Comparison of ENCODE assay signal across 15 cellular contexts in the genomic region with DNA sequence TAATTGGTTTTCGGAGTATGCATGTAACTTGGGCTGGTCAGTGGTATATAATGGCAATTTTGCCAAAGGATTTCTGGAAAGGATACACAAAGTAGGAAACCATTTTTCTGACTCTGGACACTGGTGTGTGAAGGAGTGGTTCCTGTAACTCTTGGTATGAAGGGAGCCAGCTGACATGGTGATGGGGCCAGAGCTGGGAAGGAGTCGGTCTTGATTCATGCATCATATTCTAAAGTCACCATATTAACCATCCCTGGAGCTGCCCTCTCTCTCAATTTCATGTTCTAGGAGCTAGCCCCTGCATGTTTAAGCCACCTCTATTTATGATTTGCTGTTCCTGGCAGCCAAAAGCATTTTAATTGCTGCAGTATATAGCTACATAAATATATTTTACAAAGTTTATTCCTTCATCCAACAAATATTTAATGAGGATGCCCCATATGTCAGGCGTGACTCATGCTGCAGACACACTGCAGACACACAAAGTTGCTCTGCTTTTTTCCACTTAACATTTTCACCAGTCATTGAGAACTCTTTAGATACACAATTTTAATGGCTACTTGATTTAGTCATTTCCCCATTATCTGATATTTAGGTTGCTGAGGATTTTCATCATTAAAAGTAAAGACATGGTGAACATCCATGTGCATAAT.
"Had no signal": no experiment of that assay in that cellular context is flagged by ENCODE, and none has a peak within 500 bp of the region (broad histone marks: within the 10 kb centered on the region; RNA-seq: fewer than 3 reads in every experiment).

No MANE protein-coding gene starts in this region.

- H3K4me3 ChIP-seq: left ventricle myocardium inferior, mucosa of descending colon, pancreas, uterus had no signal

- H3K4me1 ChIP-seq: pancreas, uterus had no signal

- DNase-seq: activated B cell treated with CpG ODN at 0.5 μM for 24 hours; activated CD4-positive, alpha-beta T cell treated with anti-CD3 and anti-CD28 coated beads for 48 hours; activated naive CD8-positive, alpha-beta T cell treated with anti-CD3 and anti-CD28 coated beads for 36 hours; anterior cingulate cortex; cerebellar nuclear complex; dermis blood vessel endothelial cell; hippocampal formation; kidney; left ventricle myocardium inferior; mucosa of descending colon; naive thymus-derived CD4-positive, alpha-beta T cell; pancreas; T-helper 2 cell; uterus had no signal

- H3K9me3 ChIP-seq: mucosa of descending colon, pancreas, uterus had no signal

- H3K36me3 ChIP-seq: left ventricle myocardium inferior, pancreas, uterus had no signal

- ATAC-seq: mucosa of descending colon; naive thymus-derived CD4-positive, alpha-beta T cell; pancreas; stimulated activated effector memory CD8-positive, alpha-beta T cell treated with anti-CD3 and anti-CD28 coated beads, Interleukin-12 subunit alpha, Interleukin-12 subunit beta, amount 100 ng/mL, for 72 hours had no signal

- H3K27me3 ChIP-seq: pancreas, uterus had no signal
